In genomic region chr13:41995946-41996345, GRCh38 we compare ENCODE assay signal across 1 cellular context.
TF ChIP-seq lines count a peak whose summit lies in the region.

No MANE protein-coding gene starts in this region.

TF ChIP-seq in HCT116, 20 proteins besides CTCF, POLR2A, EP300 and RAD21 (continued from another document):
- TF ChIP-seq ZBTB33 (IDR thresholded peaks at IDR 0.05; ENCODE audit: extremely low read depth, insufficient replicate concordance, low read length), result no peak
